13 cellular contexts compared by ENCODE assay signal in genomic region chr14:75476274-75476995, GRCh38. TPM values are rescaled to one million over a fixed set of nuclear protein-coding genes. Genes with fewer than 3 reads are reported as not detected.
DNase-seq lines count a peak whose midpoint lies in the region; ATAC-seq, FAIRE-seq and TF ChIP-seq lines count a peak whose summit lies in the region.
"Had no signal": no experiment of that assay in that cellular context is flagged by ENCODE, and none has a peak within 500 bp of the region (broad histone marks: within the 10 kb centered on the region; RNA-seq: fewer than 3 reads in every experiment).

No MANE protein-coding gene starts in this region.

- no peak for TF ChIP-seq RAD21 in GM12878 (IDR thresholded peaks at IDR 0.05; ENCODE audit: insufficient read depth, low read depth, low read length)

- H3K79me1 ChIP-seq in mesendoderm (ENCODE audit: low read length): no peaks in the 10 kb centered on the region

- H3K27me3 Mint-ChIP-seq in Caco-2 (ENCODE audit: insufficient read depth, unreplicated experiment): no peaks in the 10 kb centered on the region
- peaks cover 5% of the 10 kb centered on the region for H3K27me3 Mint-ChIP-seq in T-helper 2 cell treated with Interferon-gamma antibody and Interleukin-4, amounts not matched to agents 5 μg/mL and 100 μg/mL, for 36 hours (ENCODE audit: low read depth)
- H3K27me3 Mint-ChIP-seq: activated naive CD4-positive, alpha-beta T cell treated with anti-CD3 and anti-CD28 coated beads, Interleukin-2, amount 50 U/mL, for 24 hours had no signal

- no peak overlapping the region for H2AK5ac ChIP-seq in mesendoderm (ENCODE audit: low read length)

- no peak for TF ChIP-seq POLR2A in GM12878 (IDR thresholded peaks at IDR 0.05; ENCODE audit: low read depth, low read length)

- in situ Hi-C loops in GM12878 (cut with MboI): no loop called here
- in situ Hi-C loops in GM13977 (cut with MboI; ENCODE audit: low pct_unique_long_range_greater_than_20kb, low sequenced_read_pairs, unreplicated experiment): loop anchor here (25.0 kb wide), 1 partner anchor 339 kb away; the partner anchor contains the start of gene NEK9

- RAD21 ChIA-PET in GM12878 (lab: Charles Lee; ENCODE audit: unreplicated experiment): interaction anchor here (4.0 kb wide), 1 partner anchor 12 kb away, joined by 25 read pairs; no protein-coding TSS in a partner anchor

- TF ChIP-seq CTCF in Caco-2 (IDR thresholded peaks at IDR 0.05; ENCODE audit: insufficient read depth in 1 of 2, low read depth in 1 of 2, low read length in 1 of 2, severe bottlenecking in 1 of 2, unreplicated experiment in 1 of 2): peak in 1 of 2 experiments; percentile 9
- TF ChIP-seq CTCF in GM12878 (IDR thresholded peaks at IDR 0.05 in 2 of 3, conservative IDR thresholded peaks at IDR 0.05 in 1 of 3; ENCODE audit: control insufficient read depth in 2 of 3, extremely low read depth in 1 of 3, insufficient read depth in 1 of 3, low read depth in 3 of 3, low read length in 3 of 3): no peak
- no peak for TF ChIP-seq CTCF in GM13977 (IDR thresholded peaks at IDR 0.05; ENCODE audit: extremely low read depth, insufficient read depth, missing control alignments)

- SMC1A ChIA-PET in GM12878 (lab: Charles Lee; ENCODE audit: uncharacterized antibody, unreplicated experiment): interaction anchor here (0.7 to 2.3 kb wide), 4 partner anchors 8 to 23 kb away, joined by 3 to 12 read pairs (median 3); no protein-coding TSS in a partner anchor

- peak overlapping the region; percentile 71 for H3K27ac Mint-ChIP-seq in Caco-2 (ENCODE audit: unreplicated experiment)
- H3K27ac Mint-ChIP-seq in T-helper 2 cell treated with Interferon-gamma antibody and Interleukin-4, amounts not matched to agents 5 μg/mL and 100 μg/mL, for 36 hours: no peak overlapping the region
- H3K27ac Mint-ChIP-seq: activated naive CD4-positive, alpha-beta T cell treated with anti-CD3 and anti-CD28 coated beads, Interleukin-2, amount 50 U/mL, for 24 hours; CD4-positive, CD25-positive, alpha-beta regulatory T cell had no signal

- BruUV-seq in Caco-2 (replicated peaks; lab: Mats Ljungman, UMichigan) (no TSS peak), GM12878 (replicated peaks; lab: Mats Ljungman, UMichigan) (no TSS peak)

- no peak overlapping the region for H4K5ac ChIP-seq in mesendoderm (ENCODE audit: low read length)

- H3K56ac ChIP-seq in mesendoderm (ENCODE audit: low read length): no peak overlapping the region

- H3K18ac ChIP-seq in mesendoderm (ENCODE audit: low read length): no peak overlapping the region

- H3K4ac ChIP-seq in mesendoderm (ENCODE audit: low read depth, low read length): no peak overlapping the region

- POLR2A ChIA-PET in Caco-2 (lab: Charles Lee) (interaction anchor here (0.5 kb wide), 1 partner anchor 185 kb away, joined by 6 read pairs; the partner anchor contains the start of gene TTLL5), GM12878 (lab: Charles Lee) (interaction anchor here (1.4 kb wide), 1 partner anchor 87 kb away, joined by 3 read pairs; no protein-coding TSS in a partner anchor)

- H2BK5ac ChIP-seq in mesendoderm (ENCODE audit: low read length): no peak overlapping the region

- H3K4me3 Mint-ChIP-seq in Caco-2 (ENCODE audit: unreplicated experiment): no peak overlapping the region
- H3K4me3 Mint-ChIP-seq in T-helper 2 cell treated with Interferon-gamma antibody and Interleukin-4, amounts not matched to agents 5 μg/mL and 100 μg/mL, for 36 hours: no peak overlapping the region
- H3K4me3 Mint-ChIP-seq: activated naive CD4-positive, alpha-beta T cell treated with anti-CD3 and anti-CD28 coated beads, Interleukin-2, amount 50 U/mL, for 24 hours; CD4-positive, CD25-positive, alpha-beta regulatory T cell had no signal

- intact Hi-C loops in Caco-2 (cut with micrococcal nuclease; ENCODE audit: unreplicated experiment) (loop anchor here (1.0 kb wide), 1 partner anchor 23 kb away; no protein-coding TSS in a partner anchor), GM12878 (cut with micrococcal nuclease; ENCODE audit: unreplicated experiment) (no loop called here)

- H3K36me3 ChIP-seq in Caco-2 (ENCODE audit: control insufficient read depth, insufficient read depth, low read length) (peaks cover 3% of the 10 kb centered on the region), GM12878 (ENCODE audit: control insufficient read depth in 2 of 2, insufficient read depth in 2 of 2, low read length in 1 of 2) (peaks cover 2 to 10% of the 10 kb centered on the region in 2 experiments; a peak in 2 of 4 replicates), mesendoderm (ENCODE audit: control insufficient read depth, insufficient read depth, low read length) (peaks cover 4% of the 10 kb centered on the region)

- H3K9ac ChIP-seq in GM12878 (ENCODE audit: control insufficient read depth, insufficient read depth, low read length) (no peak overlapping the region), mesendoderm (ENCODE audit: low read length) (no peak overlapping the region)

- no peaks in the 10 kb centered on the region for H3K9me3 Mint-ChIP-seq in Caco-2 (ENCODE audit: unreplicated experiment)
- H3K9me3 Mint-ChIP-seq in T-helper 2 cell treated with Interferon-gamma antibody and Interleukin-4, amounts not matched to agents 5 μg/mL and 100 μg/mL, for 36 hours: no peaks in the 10 kb centered on the region
- H3K9me3 Mint-ChIP-seq: activated naive CD4-positive, alpha-beta T cell treated with anti-CD3 and anti-CD28 coated beads, Interleukin-2, amount 50 U/mL, for 24 hours had no signal

- CTCF ChIA-PET in Caco-2 (lab: Charles Lee): interaction anchor here (1.0 to 1.9 kb wide), 3 partner anchors 12 to 84 kb away, joined by 3 to 11 read pairs (median 5); no protein-coding TSS in a partner anchor
- CTCF ChIA-PET in GM12878 (lab: Yijun Ruan, JAX): interaction anchor here (0.6 to 2.9 kb wide), 2 partner anchors 167 to 168 kb away, joined by 3 to 8 read pairs; no protein-coding TSS in a partner anchor

- no peak overlapping the region for H3K27ac ChIP-seq in GM12878 (ENCODE audit: control insufficient read depth, insufficient read depth)
- no peak overlapping the region for H3K27ac ChIP-seq in mesendoderm (ENCODE audit: low read depth, low read length)

- H3K4me2 ChIP-seq in GM12878 (ENCODE audit: control insufficient read depth, insufficient read depth): no peak overlapping the region
- no peak overlapping the region for H3K4me2 ChIP-seq in mesendoderm (ENCODE audit: low read length)

- no peak for ATAC-seq in GM12878
- ATAC-seq in GM19463 (IDR thresholded peaks at IDR 0.05; ENCODE audit: unreplicated experiment): no peak

- 81% methylated on average over 11 of the region's 11 CpGs for WGBS in GM12878 (ENCODE audit: insufficient coverage, insufficient replicate concordance, low lambda C conversion rate, missing lambda C conversion rate)
- WGBS in mesendoderm (ENCODE audit: extremely low coverage, insufficient coverage, low lambda C conversion rate): no CpG with 5 or more reads among the region's 11 CpGs

- H3K4me1 Mint-ChIP-seq in Caco-2 (ENCODE audit: low read depth, unreplicated experiment): peaks cover 34% of the 10 kb centered on the region
- no peaks in the 10 kb centered on the region for H3K4me1 Mint-ChIP-seq in T-helper 2 cell treated with Interferon-gamma antibody and Interleukin-4, amounts not matched to agents 5 μg/mL and 100 μg/mL, for 36 hours (ENCODE audit: low read depth)
- H3K4me1 Mint-ChIP-seq: activated naive CD4-positive, alpha-beta T cell treated with anti-CD3 and anti-CD28 coated beads, Interleukin-2, amount 50 U/mL, for 24 hours; CD4-positive, CD25-positive, alpha-beta regulatory T cell had no signal

- no peak overlapping the region for H2BK15ac ChIP-seq in mesendoderm (replicated peaks; ENCODE audit: low read depth)

- no peak overlapping the region for H3K23ac ChIP-seq in mesendoderm (ENCODE audit: low read length)

- no peak overlapping the region for H2AFZ ChIP-seq in GM12878 (ENCODE audit: control insufficient read depth, low read depth, low read length)

- peaks cover 18% of the 10 kb centered on the region for H3K4me1 ChIP-seq in Caco-2
- peaks cover 29% of the 10 kb centered on the region for H3K4me1 ChIP-seq in GM12878 (ENCODE audit: control insufficient read depth, insufficient read depth, low read length)
- no peaks in the 10 kb centered on the region for H3K4me1 ChIP-seq in mesendoderm (ENCODE audit: control insufficient read depth, low read depth, low read length)

- H3K27me3 ChIP-seq in Caco-2 (replicated peaks; ENCODE audit: control insufficient read depth, insufficient read depth, low read length) (no peaks in the 10 kb centered on the region), GM12878 (replicated peaks in 1 of 2; ENCODE audit: control insufficient read depth in 2 of 2, insufficient read depth in 2 of 2, low read length in 1 of 2) (no peaks in the 10 kb centered on the region), mesendoderm (ENCODE audit: insufficient read depth, low read length, poor library complexity) (no peaks in the 10 kb centered on the region)

- no peak overlapping the region for H4K8ac ChIP-seq in mesendoderm (ENCODE audit: low read depth, low read length)

- FAIRE-seq in GM12878 (lab: Jason Lieb, UNC) (no peak), frontal cortex (lab: Jason Lieb, UNC) (no peak)

- H3K36me3 Mint-ChIP-seq in Caco-2 (ENCODE audit: insufficient read depth, unreplicated experiment): peaks cover 69% of the 10 kb centered on the region
- H3K36me3 Mint-ChIP-seq in T-helper 2 cell treated with Interferon-gamma antibody and Interleukin-4, amounts not matched to agents 5 μg/mL and 100 μg/mL, for 36 hours (ENCODE audit: low read depth): no peaks in the 10 kb centered on the region
- H3K36me3 Mint-ChIP-seq: activated naive CD4-positive, alpha-beta T cell treated with anti-CD3 and anti-CD28 coated beads, Interleukin-2, amount 50 U/mL, for 24 hours; CD4-positive, CD25-positive, alpha-beta regulatory T cell had no signal

- H3K4me3 ChIP-seq in Caco-2 (ENCODE audit: low read depth, low read length) (no peak overlapping the region), GM12878 (no peak overlapping the region), mesendoderm (ENCODE audit: low read length) (no peak overlapping the region)

- DNase-seq in Caco-2 (peak; percentile 78 to 80), NCI-H2107 treated with DMSO at 0.1 percent for 48 hours (lab: John Stamatoyannopoulos, UW; ENCODE audit: unreplicated experiment) (peak; percentile 85), GM12878 (ENCODE audit: low read depth, low spot score) (no peak), mesendoderm (peak; percentile 40), frontal cortex (ENCODE audit: low spot score in 2 of 2) (no peak), GM13977 (ENCODE audit: low spot score) (no peak)
- DNase-seq in T-helper 2 cell treated with Interferon-gamma antibody and Interleukin-4, amounts not matched to agents 5 μg/mL and 100 μg/mL, for 36 hours (ENCODE audit: low spot score): no peak
- DNase-seq: activated CD4-positive, CD25-positive, alpha-beta regulatory T cell; CD4-positive, CD25-positive, alpha-beta regulatory T cell; HCEC 1CT had no signal

- no peak for TF ChIP-seq EP300 in GM12878 (IDR thresholded peaks at IDR 0.05; ENCODE audit: borderline replicate concordance in 1 of 2, control insufficient read depth in 1 of 2, low read depth in 2 of 2, low read length in 2 of 2)

- H3K9me3 ChIP-seq in Caco-2 (no peaks in the 10 kb centered on the region), GM12878 (replicated peaks; ENCODE audit: control insufficient read depth, insufficient read depth, low read length) (no peaks in the 10 kb centered on the region)

- H3K79me2 ChIP-seq in GM12878 (ENCODE audit: control insufficient read depth, insufficient read depth, low read length) (no peaks in the 10 kb centered on the region), mesendoderm (ENCODE audit: control insufficient read depth, insufficient read depth, low read length) (no peaks in the 10 kb centered on the region)

- no peaks in the 10 kb centered on the region for H4K20me1 ChIP-seq in GM12878 (ENCODE audit: control insufficient read depth, insufficient read depth)

- no peak overlapping the region for H2BK120ac ChIP-seq in mesendoderm (ENCODE audit: low read depth, low read length)

RNA-seq across cellular contexts. Expression of gene BATF, which starts 45.8 kb away (rescaled TPM):
- 1.5 and 1.7 TPM in 2 replicates for total RNA-seq in Caco-2 (2022)
- 55.3 and 58.4 TPM in 2 replicates for total RNA-seq in GM12878 (2013; cell fraction: nucleolus; rRNA removed)
- 153 and 158 TPM in 2 replicates for total RNA-seq in GM12878 (2014; rRNA removed)
- total RNA-seq in GM12878 (2014; rRNA removed; fragmentation: Illumina TruSeq; extraction: Trizol): 94.0 and 99.6 TPM in 2 replicates
- total RNA-seq in GM12878 (2021): 99.8 and 107 TPM in 2 replicates
- polyA plus RNA-seq in GM12878 (2011; ENCODE audit: low read depth): 105 TPM
- polyA plus RNA-seq in GM12878 (2011; rRNA removed): 53.9 and 98.3 TPM in 2 replicates
- 136 and 190 TPM in 2 replicates for polyA plus RNA-seq in GM12878 (2011; cell fraction: cytosol; rRNA removed)
- polyA plus RNA-seq in GM12878 (2011; cell fraction: nucleus; rRNA removed): 87.8 and 92.3 TPM in 2 replicates
- 86.3 and 91.1 TPM in 2 replicates for polyA plus RNA-seq in GM12878 (2012)
- polyA plus RNA-seq in GM12878 (2014; fragmentation: Illumina TruSeq; extraction: Trizol): 30.7 and 93.4 TPM in 2 replicates
- polyA plus RNA-seq in GM12878 (2014; fragmentation: Nextera tagmentation; extraction: Ambion mirVana): 10 to 100 TPM in 1 of 2 experiments, 1 to 10 TPM in 1; 10.0 to 30.9 TPM
- 147 and 176 TPM in 2 replicates for polyA plus RNA-seq in GM12878 (2014; rRNA removed)
- 100 to 1,000 TPM; 133 to 154 TPM for polyA plus RNA-seq in GM12878 (2016; fragmentation: Nextera tagmentation; extraction: Ambion mirVana)
- 18.5 and 50.6 TPM in 2 replicates for polyA minus RNA-seq in GM12878 (2011; rRNA and poly(A)+ RNA removed)
- 21.5 and 22.8 TPM in 2 replicates for polyA minus RNA-seq in GM12878 (2011; cell fraction: cytosol; rRNA and poly(A)+ RNA removed)
- polyA minus RNA-seq in GM12878 (2011; cell fraction: nucleus; rRNA and poly(A)+ RNA removed): 22.0 and 37.2 TPM in 2 replicates
- not detected for polyA plus RNA-seq in mesendoderm (2013, experiment 1 of 2)
- polyA plus RNA-seq in mesendoderm (2013, experiment 2 of 2): not detected
- total RNA-seq in frontal cortex: 0.82 TPM
- total RNA-seq: NCI-H460 had no signal

RNA-seq across cellular contexts. Expression of gene JDP2, which starts 48.6 kb away (rescaled TPM):
- 95.7 TPM in 2 replicates for total RNA-seq in Caco-2 (2022)
- 15.0 and 17.9 TPM in 2 replicates for total RNA-seq in GM12878 (2013; cell fraction: nucleolus; rRNA removed)
- 19.4 and 21.3 TPM in 2 replicates for total RNA-seq in GM12878 (2014; rRNA removed)
- 11.7 and 12.1 TPM in 2 replicates for total RNA-seq in GM12878 (2014; rRNA removed; fragmentation: Illumina TruSeq; extraction: Trizol)
- total RNA-seq in GM12878 (2021): 16.0 and 16.4 TPM in 2 replicates
- 2.8 TPM for polyA plus RNA-seq in GM12878 (2011; ENCODE audit: low read depth)
- 5.1 and 6.7 TPM in 2 replicates for polyA plus RNA-seq in GM12878 (2011; rRNA removed)
- polyA plus RNA-seq in GM12878 (2011; cell fraction: cytosol; rRNA removed): 6.4 and 9.1 TPM in 2 replicates
- 7.3 and 8.7 TPM in 2 replicates for polyA plus RNA-seq in GM12878 (2011; cell fraction: nucleus; rRNA removed)
- polyA plus RNA-seq in GM12878 (2012): 10.9 and 12.4 TPM in 2 replicates
- polyA plus RNA-seq in GM12878 (2014; fragmentation: Illumina TruSeq; extraction: Trizol): 3.3 and 11.5 TPM in 2 replicates
- polyA plus RNA-seq in GM12878 (2014; fragmentation: Nextera tagmentation; extraction: Ambion mirVana): 1 to 10 TPM in 1 of 2 experiments, under 1 TPM in 1; 0.71 to 1.2 TPM
- polyA plus RNA-seq in GM12878 (2014; rRNA removed): 20.7 and 21.2 TPM in 2 replicates
- polyA plus RNA-seq in GM12878 (2016; fragmentation: Nextera tagmentation; extraction: Ambion mirVana): 10 to 100 TPM in 1 of 2 experiments, 1 to 10 TPM in 1; 8.9 to 10.8 TPM
- 1.7 and 3.9 TPM in 2 replicates for polyA minus RNA-seq in GM12878 (2011; rRNA and poly(A)+ RNA removed)
- polyA minus RNA-seq in GM12878 (2011; cell fraction: cytosol; rRNA and poly(A)+ RNA removed): 2.6 and 3.1 TPM in 2 replicates
- 2.8 and 6.3 TPM in 2 replicates for polyA minus RNA-seq in GM12878 (2011; cell fraction: nucleus; rRNA and poly(A)+ RNA removed)
- polyA plus RNA-seq in mesendoderm (2013, experiment 1 of 2): 27.4 TPM
- polyA plus RNA-seq in mesendoderm (2013, experiment 2 of 2): 28.8 TPM
- 5.3 TPM for total RNA-seq in frontal cortex

Comparison
In these comparisons a context has a peak if more than half of its experiments do, and no peak if none do; other contexts are left out.
1. DNase-seq: peak in Caco-2 (2 of 2), NCI-H2107 treated with DMSO at 0.1 percent for 48 hours (single experiment) and mesendoderm (single experiment); none in GM12878 (single experiment), frontal cortex (0 of 2), T-helper 2 cell treated with Interferon-gamma antibody and Interleukin-4, amounts not matched to agents 5 μg/mL and 100 μg/mL, for 36 hours (single experiment) and GM13977 (single experiment).
2. RNA of gene BATF, which starts 45.8 kb away (total RNA-seq): 55.3 to 158 TPM in GM12878; 1.5 to 1.7 TPM in Caco-2 and 0.82 TPM in frontal cortex (single experiment); every median in the first group is over 10 times any median in the second.